ENCODE assay signal across 13 cellular contexts in the genomic region with DNA sequence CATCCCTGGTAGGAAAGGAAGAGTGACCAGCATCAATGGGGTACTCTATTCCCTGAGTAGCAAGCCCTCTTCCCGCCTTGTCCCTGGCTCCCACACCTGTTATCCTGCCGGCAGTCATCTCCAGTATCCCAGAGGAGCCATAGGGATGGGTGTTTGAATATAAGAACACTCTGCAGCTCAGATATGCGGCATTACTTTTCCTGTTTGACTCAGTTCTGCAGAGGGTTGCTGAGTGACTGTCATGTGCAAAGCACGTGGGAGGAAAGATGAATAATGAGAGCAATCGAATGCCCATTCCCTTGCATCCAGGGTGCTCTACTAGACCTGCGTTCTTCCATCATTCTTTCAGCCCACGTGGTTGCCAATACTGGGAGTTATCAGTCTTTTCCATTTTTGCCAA.
A peak's percentile ranks its signal among the peaks of the same experiment; 100 is the strongest.
DNase-seq lines count a peak whose midpoint lies in the region; ATAC-seq, FAIRE-seq and TF ChIP-seq lines count a peak whose summit lies in the region.
"Had no signal": no experiment of that assay in that cellular context is flagged by ENCODE, and none has a peak within 500 bp of the region (broad histone marks: within the 10 kb centered on the region; RNA-seq: fewer than 3 reads in every experiment).

No MANE protein-coding gene starts in this region.

- H3K4me3 ChIP-seq in brain microvascular endothelial cell (ENCODE audit: low read depth, low read length) = no peak overlapping the region
- H3K4me3 ChIP-seq: thyroid gland had no signal

- FAIRE-seq in GM19239 (lab: Jason Lieb, UNC) (peak; percentile 23), RCC 7860 (lab: Jason Lieb, UNC) (no peak)
- FAIRE-seq: frontal cortex, kidney had no signal

- no peak for ATAC-seq in CD4-positive, alpha-beta T cell (ENCODE audit: poor library complexity)
- peak; percentile 38 to 55 for ATAC-seq in activated T-cell treated with anti-CD3 and anti-CD28 coated beads, Interleukin-2, amount 50 U/mL, for 72 hours (replicated peaks in 1 of 2)
- ATAC-seq in memory B cell (ENCODE audit: low read depth) (no peak), left colon (no peak), GM18867 (IDR thresholded peaks at IDR 0.05; ENCODE audit: unreplicated experiment) (no peak)

- in situ Hi-C loops in brain microvascular endothelial cell (cut with HindIII; ENCODE audit: low pct_ligation_motif_present, low sequenced_read_pairs) = no loop called here

- H3K27ac ChIP-seq in CD4-positive, alpha-beta T cell (ENCODE audit: low read depth, low read length) = peak overlapping the region; percentile 79
- no peak overlapping the region for H3K27ac ChIP-seq in brain microvascular endothelial cell
- H3K27ac ChIP-seq: thyroid gland had no signal

- peak overlapping the region; percentile 72 for H3K4me3 Mint-ChIP-seq in CD4-positive, alpha-beta T cell
- H3K4me3 Mint-ChIP-seq in activated T-cell treated with anti-CD3 and anti-CD28 coated beads, Interleukin-2, amount 50 U/mL, for 72 hours = peak overlapping the region; percentile 77 to 79
- H3K4me3 Mint-ChIP-seq in memory B cell = peak overlapping the region; percentile 33

- H3K36me3 Mint-ChIP-seq in CD4-positive, alpha-beta T cell (ENCODE audit: low read depth) = no peaks in the 10 kb centered on the region
- peaks cover 0 to 4% of the 10 kb centered on the region in 2 donors for H3K36me3 Mint-ChIP-seq in activated T-cell treated with anti-CD3 and anti-CD28 coated beads, Interleukin-2, amount 50 U/mL, for 72 hours (ENCODE audit: insufficient read depth in 2 of 2)
- H3K36me3 Mint-ChIP-seq in memory B cell = peaks cover 21% of the 10 kb centered on the region

- no peaks in the 10 kb centered on the region for H3K27me3 Mint-ChIP-seq in CD4-positive, alpha-beta T cell
- H3K27me3 Mint-ChIP-seq in activated T-cell treated with anti-CD3 and anti-CD28 coated beads, Interleukin-2, amount 50 U/mL, for 72 hours (ENCODE audit: low read depth) = no peaks in the 10 kb centered on the region
- H3K27me3 Mint-ChIP-seq in memory B cell = no peaks in the 10 kb centered on the region

- DNase-seq in CD4-positive, alpha-beta T cell = no peak
- no peak for DNase-seq in GM19239 (ENCODE audit: insufficient read length, low spot score)
- DNase-seq in activated T-cell treated with anti-CD3 and anti-CD28 coated beads, Interleukin-2, amount 50 U/mL, for 72 hours = peak; percentile 34 to 44
- no peak for DNase-seq in memory B cell (ENCODE audit: low spot score in 2 of 2)
- no peak for DNase-seq in left colon
- DNase-seq in brain microvascular endothelial cell = no peak
- no peak for DNase-seq in RCC 7860 (ENCODE audit: low spot score)
- DNase-seq: KBM-7, kidney, NCI-H2081 treated with DMSO at 0.1 percent for 48 hours, thyroid gland had no signal

- POLR2A ChIA-PET in CD4-positive, alpha-beta T cell (lab: Charles Lee) = interaction anchor here (1.0 to 2.3 kb wide), 4 partner anchors 9 to 124 kb away, joined by 3 to 20 read pairs (median 8); no protein-coding TSS in a partner anchor

- no peaks in the 10 kb centered on the region for H3K36me3 ChIP-seq in brain microvascular endothelial cell (replicated peaks)
- H3K36me3 ChIP-seq: thyroid gland had no signal

- H3K9me3 Mint-ChIP-seq in CD4-positive, alpha-beta T cell = no peaks in the 10 kb centered on the region
- no peaks in the 10 kb centered on the region for H3K9me3 Mint-ChIP-seq in activated T-cell treated with anti-CD3 and anti-CD28 coated beads, Interleukin-2, amount 50 U/mL, for 72 hours
- no peaks in the 10 kb centered on the region for H3K9me3 Mint-ChIP-seq in memory B cell

- no peaks in the 10 kb centered on the region for H3K27me3 ChIP-seq in CD4-positive, alpha-beta T cell (ENCODE audit: control insufficient read depth, insufficient read depth, low read length)
- no peaks in the 10 kb centered on the region for H3K27me3 ChIP-seq in brain microvascular endothelial cell (replicated peaks)
- H3K27me3 ChIP-seq: thyroid gland had no signal

- intact Hi-C loops in CD4-positive, alpha-beta T cell (cut with DNase I, micrococcal nuclease) = loop anchor here (5.0 to 10.0 kb wide), 6 partner anchors 46 to 114 kb away; a partner anchor contains a TSS
- intact Hi-C loops in left colon (cut with DNase I, micrococcal nuclease) = no loop called here

- no peaks in the 10 kb centered on the region for H3K9me3 ChIP-seq in CD4-positive, alpha-beta T cell (ENCODE audit: control insufficient read depth, low read length)
- H3K9me3 ChIP-seq: thyroid gland had no signal

- peaks cover 92% of the 10 kb centered on the region for H3K4me1 Mint-ChIP-seq in CD4-positive, alpha-beta T cell (ENCODE audit: low read depth)
- peaks cover 82% of the 10 kb centered on the region for H3K4me1 Mint-ChIP-seq in activated T-cell treated with anti-CD3 and anti-CD28 coated beads, Interleukin-2, amount 50 U/mL, for 72 hours (ENCODE audit: low read depth)
- peaks cover 82% of the 10 kb centered on the region for H3K4me1 Mint-ChIP-seq in memory B cell

- CTCF ChIA-PET in CD4-positive, alpha-beta T cell (lab: Charles Lee) = interaction anchor here (1.2 to 1.8 kb wide), 2 partner anchors 10 to 74 kb away, joined by 3 to 4 read pairs; no protein-coding TSS in a partner anchor

- H3K27ac Mint-ChIP-seq in CD4-positive, alpha-beta T cell = peak overlapping the region; percentile 89
- peak overlapping the region; percentile 71 for H3K27ac Mint-ChIP-seq in activated T-cell treated with anti-CD3 and anti-CD28 coated beads, Interleukin-2, amount 50 U/mL, for 72 hours
- peak overlapping the region; percentile 80 for H3K27ac Mint-ChIP-seq in memory B cell

- TF ChIP-seq CTCF in CD4-positive, alpha-beta T cell (IDR thresholded peaks at IDR 0.05) = no peak
- no peak for TF ChIP-seq CTCF in brain microvascular endothelial cell (IDR thresholded peaks at IDR 0.05; ENCODE audit: low read depth, low read length, missing control alignments)

Comparison
In these comparisons a context has a peak if more than half of its experiments do, and no peak if none do; other contexts are left out.
1. ATAC-seq: peak in activated T-cell treated with anti-CD3 and anti-CD28 coated beads, Interleukin-2, amount 50 U/mL, for 72 hours (2 of 2); none in CD4-positive, alpha-beta T cell (single experiment), memory B cell (single experiment), left colon (single experiment) and GM18867 (single experiment).
2. DNase-seq: peak in activated T-cell treated with anti-CD3 and anti-CD28 coated beads, Interleukin-2, amount 50 U/mL, for 72 hours (2 of 2); none in CD4-positive, alpha-beta T cell (0 of 10), GM19239 (single experiment), memory B cell (0 of 2), left colon (0 of 2), brain microvascular endothelial cell (single experiment) and RCC 7860 (single experiment).
3. intact Hi-C loops: an anchor here in CD4-positive, alpha-beta T cell (5.0 to 10.0 kb wide); none called in left colon.
4. Peak in every context shown above with its lines, with median percentiles within 50 percentile points of each other: H3K27ac Mint-ChIP-seq and H3K4me3 Mint-ChIP-seq.